15 cellular contexts compared by ENCODE assay signal in the genomic region with DNA sequence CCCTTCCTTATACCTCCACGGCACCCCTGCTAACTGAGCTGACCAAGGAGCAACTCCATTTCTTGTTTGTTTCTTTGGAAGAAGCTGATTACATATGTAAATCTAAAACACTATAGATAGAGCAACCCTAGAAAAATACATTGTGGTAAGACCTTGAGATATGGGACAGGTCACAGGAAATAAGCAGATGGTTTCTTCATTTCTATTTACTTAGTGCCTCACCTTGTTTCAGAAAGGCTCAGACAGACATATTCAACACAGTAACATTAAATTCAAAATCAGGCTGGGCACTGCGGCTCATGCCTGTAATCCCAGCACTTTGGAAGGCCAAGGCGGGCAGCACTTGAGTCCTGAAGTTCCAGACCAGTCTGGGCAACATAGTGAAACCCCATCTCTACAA. TPM values are rescaled to one million over a fixed set of nuclear protein-coding genes. Genes with fewer than 3 reads are reported as not detected.
A peak's percentile ranks its signal among the peaks of the same experiment; 100 is the strongest.
DNase-seq lines count a peak whose midpoint lies in the region; ATAC-seq and TF ChIP-seq lines count a peak whose summit lies in the region.
"Had no signal": no experiment of that assay in that cellular context is flagged by ENCODE, and none has a peak within 500 bp of the region (broad histone marks: within the 10 kb centered on the region; RNA-seq: fewer than 3 reads in every experiment).

No MANE protein-coding gene starts in this region.

- no peak for TF ChIP-seq EP300 in upper lobe of left lung (IDR thresholded peaks at IDR 0.05)

- peaks cover 1 to 10% of the 10 kb centered on the region in 2 donors for H3K4me1 ChIP-seq in naive thymus-derived CD4-positive, alpha-beta T cell (ENCODE audit: control insufficient read depth in 2 of 2, insufficient read depth in 2 of 2, low read length in 2 of 2)
- H3K4me1 ChIP-seq in upper lobe of left lung, result peaks cover 23 to 50% (median 38%) of the 10 kb centered on the region in 4 donors

- WGBS in upper lobe of left lung, 2 donors, result 96% methylated on average over 3 of the region's 3 CpGs

- no peaks in the 10 kb centered on the region for H3K9me3 ChIP-seq in CD4-positive, alpha-beta T cell (ENCODE audit: control insufficient read depth, low read length)
- no peaks in the 10 kb centered on the region for H3K9me3 ChIP-seq in naive thymus-derived CD4-positive, alpha-beta T cell (ENCODE audit: control insufficient read depth in 2 of 3, low read length in 3 of 3)
- H3K9me3 ChIP-seq in upper lobe of left lung, result no peaks in the 10 kb centered on the region
- H3K9me3 ChIP-seq: SJSA1 had no signal

- H3K27me3 Mint-ChIP-seq in CD4-positive, alpha-beta T cell, result no peaks in the 10 kb centered on the region
- no peaks in the 10 kb centered on the region for H3K27me3 Mint-ChIP-seq in IgD-negative memory B cell
- H3K27me3 Mint-ChIP-seq in activated naive CD8-positive, alpha-beta T cell, result no peaks in the 10 kb centered on the region
- no peaks in the 10 kb centered on the region for H3K27me3 Mint-ChIP-seq in naive thymus-derived CD4-positive, alpha-beta T cell

- H3K36me3 Mint-ChIP-seq in CD4-positive, alpha-beta T cell (ENCODE audit: low read depth), result peaks cover 92% of the 10 kb centered on the region
- H3K36me3 Mint-ChIP-seq in IgD-negative memory B cell, result peaks cover 7% of the 10 kb centered on the region
- H3K36me3 Mint-ChIP-seq in activated naive CD8-positive, alpha-beta T cell, result peaks cover 17% of the 10 kb centered on the region
- peaks cover 27 to 71% (median 50%) of the 10 kb centered on the region in 5 donors for H3K36me3 Mint-ChIP-seq in naive thymus-derived CD4-positive, alpha-beta T cell

- H3K27ac ChIP-seq in CD4-positive, alpha-beta T cell (ENCODE audit: low read depth, low read length), result no peak overlapping the region
- no peak overlapping the region for H3K27ac ChIP-seq in naive thymus-derived CD4-positive, alpha-beta T cell (ENCODE audit: low read depth, low read length)
- H3K27ac ChIP-seq in upper lobe of left lung, result peak overlapping the region in 2 of 4 donors; percentile 38 to 53
- H3K27ac ChIP-seq: cardiac muscle cell, SJSA1 had no signal

- peaks cover 0 to 58% (median 10%) of the 10 kb centered on the region in 3 experiments for H3K36me3 ChIP-seq in naive thymus-derived CD4-positive, alpha-beta T cell (ENCODE audit: control insufficient read depth in 2 of 3, insufficient read depth in 3 of 3, low read length in 3 of 3)
- H3K36me3 ChIP-seq in upper lobe of left lung, result peaks cover 0 to 56% (median 22%) of the 10 kb centered on the region in 4 donors
- H3K36me3 ChIP-seq: cardiac muscle cell had no signal

- H3K27ac Mint-ChIP-seq in CD4-positive, alpha-beta T cell, result peak overlapping the region; percentile 79
- peak overlapping the region in 2 of 3 donors; percentile 51 to 68 for H3K27ac Mint-ChIP-seq in IgD-negative memory B cell
- peak overlapping the region; percentile 65 for H3K27ac Mint-ChIP-seq in activated naive CD8-positive, alpha-beta T cell
- peak overlapping the region; percentile 38 to 91 (median 77) for H3K27ac Mint-ChIP-seq in naive thymus-derived CD4-positive, alpha-beta T cell

- POLR2A ChIA-PET in CD4-positive, alpha-beta T cell (lab: Charles Lee), result interaction anchor here (1.0 kb wide), 1 partner anchor 9 kb away, joined by 3 read pairs; no protein-coding TSS in a partner anchor
- POLR2A ChIA-PET in naive thymus-derived CD4-positive, alpha-beta T cell (lab: Charles Lee), result interaction anchor here (0.7 to 1.1 kb wide), 2 partner anchors 26 to 108 kb away, joined by 3 read pairs; no protein-coding TSS in a partner anchor
- POLR2A ChIA-PET in GM10248 (lab: Yijun Ruan, JAX), result no interaction called here

- CTCF ChIA-PET in CD4-positive, alpha-beta T cell (lab: Charles Lee), result interaction anchor here (1.3 kb wide), 1 partner anchor 16 kb away, joined by 4 read pairs; no protein-coding TSS in a partner anchor
- CTCF ChIA-PET in naive thymus-derived CD4-positive, alpha-beta T cell (lab: Charles Lee), result no interaction called here
- CTCF ChIA-PET in GM10248 (lab: Yijun Ruan, JAX), result interaction anchor here (1.0 to 2.2 kb wide), 4 partner anchors 9 to 27 kb away, joined by 3 to 9 read pairs (median 4); no protein-coding TSS in a partner anchor

- DNase-seq in CD4-positive, alpha-beta T cell, result no peak
- no peak for DNase-seq in naive thymus-derived CD4-positive, alpha-beta T cell
- no peak for DNase-seq in GM03348 (ENCODE audit: low spot score)
- DNase-seq in upper lobe of left lung, result no peak
- DNase-seq in GM10248 (ENCODE audit: extremely low spot score), result no peak
- DNase-seq: effector CD4-positive, alpha-beta T cell; NCI-H2029 treated with DMSO at 0.1 percent for 48 hours; NCI-H510A treated with DMSO at 0.1 percent for 48 hours; stimulated activated CD4-positive, alpha-beta T cell treated with anti-CD3 and anti-CD28 coated beads, Interleukin-4, amount 100 ng/mL, for 1 hour had no signal

- no peak for TF ChIP-seq POLR2A in upper lobe of left lung (IDR thresholded peaks at IDR 0.05)

- no peaks in the 10 kb centered on the region for H3K9me3 Mint-ChIP-seq in CD4-positive, alpha-beta T cell
- peaks cover 0 to 4% (median 4%) of the 10 kb centered on the region in 3 donors for H3K9me3 Mint-ChIP-seq in IgD-negative memory B cell
- peaks cover 4% of the 10 kb centered on the region for H3K9me3 Mint-ChIP-seq in activated naive CD8-positive, alpha-beta T cell (ENCODE audit: low read depth)
- H3K9me3 Mint-ChIP-seq in naive thymus-derived CD4-positive, alpha-beta T cell, result peaks cover 0 to 7% (median 3%) of the 10 kb centered on the region in 11 donors

- ATAC-seq in CD4-positive, alpha-beta T cell (ENCODE audit: poor library complexity), result no peak
- ATAC-seq in naive thymus-derived CD4-positive, alpha-beta T cell, result no peak
- ATAC-seq in GM21576 (IDR thresholded peaks at IDR 0.05; ENCODE audit: unreplicated experiment) (no peak), upper lobe of left lung (ENCODE audit: low FRiP score in 2 of 2) (no peak)

- no peaks in the 10 kb centered on the region for H3K27me3 ChIP-seq in CD4-positive, alpha-beta T cell (ENCODE audit: control insufficient read depth, insufficient read depth, low read length)
- H3K27me3 ChIP-seq in naive thymus-derived CD4-positive, alpha-beta T cell (ENCODE audit: control insufficient read depth in 2 of 2, insufficient read depth in 2 of 2, low read length in 2 of 2), result no peaks in the 10 kb centered on the region
- no peaks in the 10 kb centered on the region for H3K27me3 ChIP-seq in upper lobe of left lung
- H3K27me3 ChIP-seq: cardiac muscle cell, SJSA1, tibial nerve had no signal

- H3K4me1 Mint-ChIP-seq in CD4-positive, alpha-beta T cell (ENCODE audit: low read depth), result peaks cover 76% of the 10 kb centered on the region
- peaks cover 25 to 41% (median 37%) of the 10 kb centered on the region in 3 donors for H3K4me1 Mint-ChIP-seq in IgD-negative memory B cell
- H3K4me1 Mint-ChIP-seq in activated naive CD8-positive, alpha-beta T cell (ENCODE audit: low read depth), result peaks cover 55% of the 10 kb centered on the region
- peaks cover 42 to 87% (median 81%) of the 10 kb centered on the region in 7 donors for H3K4me1 Mint-ChIP-seq in naive thymus-derived CD4-positive, alpha-beta T cell

- intact Hi-C loops in CD4-positive, alpha-beta T cell (cut with DNase I, micrococcal nuclease), result no loop called here
- intact Hi-C loops in naive thymus-derived CD4-positive, alpha-beta T cell (cut with micrococcal nuclease), result no loop called here

- H3K4me3 ChIP-seq in naive thymus-derived CD4-positive, alpha-beta T cell (ENCODE audit: low read length), result no peak overlapping the region
- H3K4me3 ChIP-seq in upper lobe of left lung, result no peak overlapping the region
- H3K4me3 ChIP-seq: cardiac muscle cell, SJSA1, tibial nerve had no signal

- no peak overlapping the region for H3K4me3 Mint-ChIP-seq in CD4-positive, alpha-beta T cell
- no peak overlapping the region for H3K4me3 Mint-ChIP-seq in IgD-negative memory B cell
- no peak overlapping the region for H3K4me3 Mint-ChIP-seq in activated naive CD8-positive, alpha-beta T cell
- no peak overlapping the region for H3K4me3 Mint-ChIP-seq in naive thymus-derived CD4-positive, alpha-beta T cell

- TF ChIP-seq CTCF in CD4-positive, alpha-beta T cell (IDR thresholded peaks at IDR 0.05), result no peak
- no peak for TF ChIP-seq CTCF in upper lobe of left lung (IDR thresholded peaks at IDR 0.05)
- TF ChIP-seq CTCF in GM10248 (IDR thresholded peaks at IDR 0.05; ENCODE audit: control extremely low read depth, extremely low read depth, low read depth, missing control alignments), result no peak

RNA-seq across cellular contexts. Expression of gene IRF2, which starts 47.3 kb away (rescaled TPM):
- total RNA-seq in CD4-positive, alpha-beta T cell, result 10 to 100 TPM; 11.4 to 14.9 TPM
- 105 TPM for polyA plus RNA-seq in IgD-negative memory B cell
- total RNA-seq in naive thymus-derived CD4-positive, alpha-beta T cell, result 10 to 100 TPM; 31.2 to 86.3 (median 75.0) TPM
- 10 to 100 TPM; 83.5 to 87.0 TPM for polyA plus RNA-seq in naive thymus-derived CD4-positive, alpha-beta T cell
- total RNA-seq in upper lobe of left lung, result 10 to 100 TPM; 25.5 to 46.1 (median 41.7) TPM
